ENCODE assay signal across 3 cellular contexts in genomic region chr3:127501177-127501576, GRCh38.
A peak's percentile ranks its signal among the peaks of the same experiment; 100 is the strongest.
TF ChIP-seq lines count a peak whose summit lies in the region.

No MANE protein-coding gene starts in this region.

TF ChIP-seq in HepG2, 621 proteins besides CTCF, POLR2A, EP300 and RAD21 (continued from another document):
- TF ChIP-seq ZNF317 (CRISPR knock-in tag; IDR thresholded peaks at IDR 0.05) = peak; percentile 79
- TF ChIP-seq HOMEZ (CRISPR knock-in tag; IDR thresholded peaks at IDR 0.05; ENCODE audit: low read depth) = no peak

TF ChIP-seq in HEK293, 187 proteins besides CTCF, POLR2A, EP300 and RAD21 (continued from another document):
- peak; percentile 13 for TF ChIP-seq SETDB1 (IDR thresholded peaks at IDR 0.05; ENCODE audit: insufficient read length, low read length)
- peak; percentile 65 for TF ChIP-seq SCRT2 (tag by site-specific recombination; IDR thresholded peaks at IDR 0.05)

TF ChIP-seq in WTC11, 78 proteins besides CTCF, POLR2A, EP300 and RAD21:
- peak; percentile 82; the same call in 1 of the 2 replicates for TF ChIP-seq ZNF317 (CRISPR knock-in tag; IDR thresholded peaks at IDR 0.05; ENCODE audit: borderline replicate concordance, low read depth)
- TF ChIP-seq, protein P1, sequence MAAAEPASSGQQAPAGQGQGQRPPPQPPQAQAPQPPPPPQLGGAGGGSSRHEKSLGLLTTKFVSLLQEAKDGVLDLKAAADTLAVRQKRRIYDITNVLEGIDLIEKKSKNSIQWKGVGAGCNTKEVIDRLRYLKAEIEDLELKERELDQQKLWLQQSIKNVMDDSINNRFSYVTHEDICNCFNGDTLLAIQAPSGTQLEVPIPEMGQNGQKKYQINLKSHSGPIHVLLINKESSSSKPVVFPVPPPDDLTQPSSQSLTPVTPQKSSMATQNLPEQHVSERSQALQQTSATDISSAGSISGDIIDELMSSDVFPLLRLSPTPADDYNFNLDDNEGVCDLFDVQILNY (CRISPR knock-in tag; IDR thresholded peaks at IDR 0.05) = no peak
